In genomic region chr2:177155631-177156030, GRCh38 we compare ENCODE assay signal across 23 cellular contexts.
"Had no signal": no experiment of that assay in that cellular context is flagged by ENCODE, and none has a peak within 500 bp of the region (broad histone marks: within the 10 kb centered on the region; RNA-seq: fewer than 3 reads in every experiment).

No MANE protein-coding gene starts in this region.

- H3K36me3 ChIP-seq: colonic mucosa, esophagus muscularis mucosa, gastroesophageal sphincter, heart left ventricle, neutrophil, pancreas, right lobe of liver, thoracic aorta, tibial nerve, vagina had no signal

- H3K4me3 ChIP-seq: colonic mucosa, esophagus muscularis mucosa, gastroesophageal sphincter, heart left ventricle, hepatocyte, lung, mucosa of descending colon, pancreas, right lobe of liver, thoracic aorta, tibial nerve, vagina had no signal

- H3K27me3 ChIP-seq: colonic mucosa, pancreas, right lobe of liver, tibial nerve, vagina had no signal

- ATAC-seq: foreskin keratinocyte; gastroesophageal sphincter; heart left ventricle; left lobe of liver; mucosa of descending colon; natural killer cell treated with Interleukin-12 subunit alpha and Interleukin-12 subunit beta and Interleukin-15 and Interleukin-18, amount 100 ng/mL, for 72 hours; pancreas; right lobe of liver; stimulated activated naive B cell treated with anti-CD40 and anti-IgM and Interleukin-4, amounts not matched to agents 10 μg/mL and 1 μg/mL and 100 μg/mL, for 72 hours had no signal

- H3K27ac ChIP-seq: colonic mucosa, esophagus muscularis mucosa, foreskin keratinocyte, gastroesophageal sphincter, heart left ventricle, hepatocyte, neutrophil, pancreas, right lobe of liver, thoracic aorta, tibial nerve, vagina had no signal

- H3K79me2 ChIP-seq: hepatocyte had no signal

- H3K4me1 ChIP-seq: colonic mucosa, esophagus muscularis mucosa, foreskin keratinocyte, gastroesophageal sphincter, heart left ventricle, pancreas, right lobe of liver, tibial nerve, vagina had no signal

- H3K9me3 ChIP-seq: colonic mucosa, esophagus muscularis mucosa, gastroesophageal sphincter, heart left ventricle, mucosa of descending colon, neutrophil, pancreas, right lobe of liver, thoracic aorta, tibial nerve, vagina had no signal

- DNase-seq: colonic mucosa; effector CD8-positive, alpha-beta T cell; endodermal cell; foreskin keratinocyte; heart left ventricle; mucosa of descending colon; naive B cell; pancreas; right lobe of liver; small intestine; stimulated activated CD4-positive, alpha-beta T cell treated with anti-CD3 and anti-CD28 coated beads, Interleukin-15, amount 100 ng/mL, for 24 hours; stimulated activated CD4-positive, alpha-beta T cell treated with anti-CD3 and anti-CD28 coated beads, Interleukin-2, amount 100 ng/mL, for 48 hours; stimulated activated naive B cell treated with anti-CD40 and anti-IgM and Interleukin-4, amounts not matched to agents 10 μg/mL and 1 μg/mL and 100 μg/mL, for 72 hours had no signal

- H2AFZ ChIP-seq: hepatocyte had no signal

- H3K4me2 ChIP-seq: hepatocyte had no signal
